ENCODE assay signal across 1 cellular context in genomic region chr5:43335681-43336080, GRCh38.
TF ChIP-seq lines count a peak whose summit lies in the region.

No MANE protein-coding gene starts in this region.

TF ChIP-seq in WTC11, 78 proteins besides CTCF, POLR2A, EP300 and RAD21 (continued from another document):
- TF ChIP-seq FOXP4 (CRISPR knock-in tag; IDR thresholded peaks at IDR 0.05) (no peak), ZNF281 (CRISPR knock-in tag; IDR thresholded peaks at IDR 0.05) (no peak), PRRX2 (CRISPR knock-in tag; IDR thresholded peaks at IDR 0.05) (no peak), ATF1 (CRISPR knock-in tag; IDR thresholded peaks at IDR 0.05) (no peak), NR2C2 (CRISPR knock-in tag; IDR thresholded peaks at IDR 0.05) (no peak), ZBTB21 (CRISPR knock-in tag; IDR thresholded peaks at IDR 0.05; ENCODE audit: borderline replicate concordance) (no peak), TP53 (CRISPR knock-in tag; IDR thresholded peaks at IDR 0.05) (no peak), CBFB (CRISPR knock-in tag; IDR thresholded peaks at IDR 0.05; ENCODE audit: low read depth) (no peak), SP1 (CRISPR knock-in tag; conservative IDR thresholded peaks at IDR 0.05) (no peak), CREM (CRISPR knock-in tag; IDR thresholded peaks at IDR 0.05) (no peak), ATF3 (CRISPR knock-in tag; conservative IDR thresholded peaks at IDR 0.05) (no peak), ZNF396 (CRISPR knock-in tag; IDR thresholded peaks at IDR 0.05; ENCODE audit: borderline replicate concordance) (no peak), CREB1 (CRISPR knock-in tag; IDR thresholded peaks at IDR 0.05) (no peak)
TF ChIP-seq in WTC11: peak in this region for 0.
